ENCODE assay signal across 25 cellular contexts in genomic region chr7:107838816-107839584, GRCh38. TPM values are rescaled to one million over a fixed set of nuclear protein-coding genes. Genes with fewer than 3 reads are reported as not detected.
"Had no signal": no experiment of that assay in that cellular context is flagged by ENCODE, and none has a peak within 500 bp of the region (broad histone marks: within the 10 kb centered on the region; RNA-seq: fewer than 3 reads in every experiment).

No MANE protein-coding gene starts in this region.

- H3K27me3 ChIP-seq: colonic mucosa, suprapubic skin, thyroid gland, uterus had no signal

- DNase-seq: colonic mucosa; dermis blood vessel endothelial cell; heart right ventricle; hypothalamus; kidney glomerular epithelial cell; mammary epithelial cell; natural killer cell; posterior cingulate gyrus; stimulated activated CD4-positive, alpha-beta T cell treated with anti-CD3 and anti-CD28 coated beads, Interleukin-2, amount 100 ng/mL, for 24 hours; stimulated activated CD4-positive, alpha-beta T cell treated with anti-CD3 and anti-CD28 coated beads, Interleukin-4, amount 100 ng/mL, for 4 hours; stimulated activated naive CD4-positive, alpha-beta T cell; thyroid gland; uterus had no signal

- H3K9me3 ChIP-seq: colonic mucosa, heart right ventricle, suprapubic skin, thyroid gland, uterus had no signal

- FAIRE-seq: frontal cortex, islet of Langerhans had no signal

- H3K4me3 ChIP-seq: colonic mucosa, heart right ventricle, suprapubic skin, thyroid gland, uterus had no signal

- H3K36me3 ChIP-seq: colonic mucosa, heart right ventricle, suprapubic skin, thyroid gland, uterus had no signal

- H3K27ac ChIP-seq: colonic mucosa, heart right ventricle, suprapubic skin, thyroid gland, uterus had no signal

- H3K4me1 ChIP-seq: colonic mucosa, suprapubic skin, thyroid gland, uterus had no signal

- ATAC-seq: heart right ventricle, left lobe of liver, natural killer cell, sciatic nerve had no signal

RNA-seq across cellular contexts. Expression of gene SLC26A3, which starts 36.0 kb away (rescaled TPM):
- total RNA-seq: dermis blood vessel endothelial cell, epithelial cell of proximal tubule, frontal cortex, heart right ventricle, mammary epithelial cell, mononuclear cell, myocyte, natural killer cell, neural crest cell, osteocyte, pulmonary artery endothelial cell, sciatic nerve, skeletal muscle tissue had no signal
- polyA plus RNA-seq: heart right ventricle, mammary epithelial cell had no signal
